In the genomic region with DNA sequence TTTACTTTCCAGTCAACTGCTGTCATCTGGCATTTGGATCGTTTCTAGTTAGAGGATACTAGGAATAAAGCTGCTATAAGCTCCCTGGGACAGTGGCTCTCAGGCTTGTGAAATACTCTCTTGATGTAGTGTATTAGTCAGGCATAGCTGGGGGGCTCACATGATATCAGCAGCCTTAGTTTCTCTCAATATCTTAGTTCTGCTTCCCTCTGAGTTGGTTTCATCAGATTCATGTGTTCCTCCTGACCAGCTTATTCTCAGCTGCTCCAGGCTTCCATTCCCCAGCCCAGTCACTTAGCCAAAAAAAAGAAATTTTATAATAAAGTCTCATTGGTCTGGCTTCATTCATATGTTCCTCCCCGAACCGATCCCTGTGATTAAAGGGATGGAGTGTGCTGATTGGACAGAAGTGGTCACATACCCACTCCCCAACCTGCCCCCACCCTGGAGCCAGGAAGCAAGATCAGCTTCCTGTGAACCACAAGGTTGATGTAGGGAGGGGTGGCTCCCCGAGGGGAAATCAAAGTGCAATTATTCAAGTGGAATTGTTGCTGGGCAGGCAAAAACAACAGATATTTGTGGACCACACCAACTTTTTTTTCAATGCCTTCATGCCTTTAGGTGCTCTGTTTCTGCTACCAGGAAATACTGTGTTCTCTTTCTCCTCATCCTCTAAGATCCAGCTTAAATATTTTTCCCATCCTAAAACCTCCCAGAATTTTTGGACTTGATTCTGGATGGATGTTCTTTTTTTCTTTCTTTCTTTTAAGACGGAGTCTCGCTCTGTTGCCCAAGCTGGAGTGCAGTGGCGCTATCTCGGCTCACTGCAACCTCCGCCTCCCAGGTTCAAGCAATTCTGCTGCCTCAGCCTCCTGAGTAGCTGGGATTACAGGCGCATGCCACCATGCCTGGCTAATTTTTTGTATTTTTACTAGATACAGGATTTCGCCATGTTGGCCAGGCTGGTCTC, we compare ENCODE assay signal across 9 cellular contexts. TPM values are rescaled to one million over a fixed set of nuclear protein-coding genes. Genes with fewer than 3 reads are reported as not detected.
A peak's percentile ranks its signal among the peaks of the same experiment; 100 is the strongest.
DNase-seq lines count a peak whose midpoint lies in the region; ATAC-seq, FAIRE-seq and TF ChIP-seq lines count a peak whose summit lies in the region.
"Had no signal": no experiment of that assay in that cellular context is flagged by ENCODE, and none has a peak within 500 bp of the region (broad histone marks: within the 10 kb centered on the region; RNA-seq: fewer than 3 reads in every experiment).

No MANE protein-coding gene starts in this region.

- no peak for TF ChIP-seq EP300 in GM12878 (IDR thresholded peaks at IDR 0.05; ENCODE audit: borderline replicate concordance in 1 of 2, control insufficient read depth in 1 of 2, low read depth in 2 of 2, low read length in 2 of 2)

- no peak for ATAC-seq in GM12878

- no peaks in the 10 kb centered on the region for H3K36me3 Mint-ChIP-seq in activated naive CD4-positive, alpha-beta T cell treated with anti-CD3 and anti-CD28 coated beads for 36 hours (ENCODE audit: low read depth)

- H3K27me3 Mint-ChIP-seq in activated naive CD4-positive, alpha-beta T cell treated with anti-CD3 and anti-CD28 coated beads for 36 hours (ENCODE audit: low read depth) = peaks cover under 1% of the 10 kb centered on the region

- CTCF ChIA-PET in activated naive CD4-positive, alpha-beta T cell treated with anti-CD3 and anti-CD28 coated beads for 36 hours (lab: Charles Lee) = interaction anchor here (1.0 kb wide), 1 partner anchor 116 kb away, joined by 3 read pairs; no protein-coding TSS in a partner anchor
- CTCF ChIA-PET in GM12878 (lab: Yijun Ruan, JAX) = interaction anchor here (0.7 to 2.3 kb wide), 14 partner anchors 11 to 121 kb away, joined by 3 to 7 read pairs (median 4); no protein-coding TSS in a partner anchor

- TF ChIP-seq CTCF in GM12878 (IDR thresholded peaks at IDR 0.05 in 2 of 3, conservative IDR thresholded peaks at IDR 0.05 in 1 of 3; ENCODE audit: control insufficient read depth in 2 of 3, extremely low read depth in 1 of 3, insufficient read depth in 1 of 3, low read depth in 3 of 3, low read length in 3 of 3) (no peak), uterus (IDR thresholded peaks at IDR 0.05) (no peak)

- H3K27me3 ChIP-seq in GM12878 (replicated peaks in 1 of 2; ENCODE audit: control insufficient read depth in 2 of 2, insufficient read depth in 2 of 2, low read length in 1 of 2) (no peaks in the 10 kb centered on the region), uterus (no peaks in the 10 kb centered on the region), H7 (ENCODE audit: control insufficient read depth, insufficient read depth, low read length) (no peaks in the 10 kb centered on the region)

- no peaks in the 10 kb centered on the region for H3K9me3 Mint-ChIP-seq in activated naive CD4-positive, alpha-beta T cell treated with anti-CD3 and anti-CD28 coated beads for 36 hours

- in situ Hi-C loops in GM12878 (cut with MboI) = no loop called here

- H3K27ac ChIP-seq in GM12878 (ENCODE audit: control insufficient read depth, insufficient read depth) = no peak overlapping the region
- H3K27ac ChIP-seq in uterus = peak overlapping the region; percentile 34 to 65

- H2AFZ ChIP-seq in GM12878 (ENCODE audit: control insufficient read depth, low read depth, low read length) = no peak overlapping the region

- TF ChIP-seq POLR2A in GM12878 (IDR thresholded peaks at IDR 0.05; ENCODE audit: low read depth, low read length) (no peak), uterus (IDR thresholded peaks at IDR 0.05) (no peak)

- SMC1A ChIA-PET in GM12878 (lab: Charles Lee; ENCODE audit: uncharacterized antibody, unreplicated experiment) = interaction anchor here (1.0 to 2.0 kb wide), 7 partner anchors 9 to 183 kb away, joined by 3 to 6 read pairs (median 4); no protein-coding TSS in a partner anchor

- POLR2A ChIA-PET in GM12878 (lab: Charles Lee) = interaction anchor here (1.0 to 1.2 kb wide), 2 partner anchors 11 to 24 kb away, joined by 3 to 5 read pairs; a partner anchor contains a TSS

- no peaks in the 10 kb centered on the region; the same call in 1 of the 2 replicates for H3K4me1 ChIP-seq in GM12878 (ENCODE audit: control insufficient read depth, insufficient read depth, low read length)
- no peaks in the 10 kb centered on the region for H3K4me1 ChIP-seq in uterus

- peaks cover 5% of the 10 kb centered on the region for H3K4me1 Mint-ChIP-seq in activated naive CD4-positive, alpha-beta T cell treated with anti-CD3 and anti-CD28 coated beads for 36 hours (ENCODE audit: low read depth)

- no peaks in the 10 kb centered on the region for H3K79me2 ChIP-seq in GM12878 (ENCODE audit: control insufficient read depth, insufficient read depth, low read length)

- H3K4me2 ChIP-seq in GM12878 (ENCODE audit: control insufficient read depth, insufficient read depth) = no peak overlapping the region

- RAD21 ChIA-PET in GM12878 (lab: Charles Lee; ENCODE audit: unreplicated experiment) = interaction anchor here (0.8 to 1.4 kb wide), 4 partner anchors 10 to 88 kb away, joined by 3 to 5 read pairs (median 4); a partner anchor contains a TSS

- H3K9me3 ChIP-seq in GM12878 (replicated peaks; ENCODE audit: control insufficient read depth, insufficient read depth, low read length) (no peaks in the 10 kb centered on the region), uterus (no peaks in the 10 kb centered on the region)

- no peak overlapping the region for H3K27ac Mint-ChIP-seq in activated naive CD4-positive, alpha-beta T cell treated with anti-CD3 and anti-CD28 coated beads for 36 hours

- H3K4me3 ChIP-seq in GM12878 (no peak overlapping the region), uterus (no peak overlapping the region), H7 (ENCODE audit: insufficient read depth, low read depth, low read length) (no peak overlapping the region)

- DNase-seq in activated naive CD4-positive, alpha-beta T cell treated with anti-CD3 and anti-CD28 coated beads for 36 hours = peak; percentile 65
- DNase-seq in activated naive CD4-positive, alpha-beta T cell (lab: John Stamatoyannopoulos, UW) = no peak
- no peak for DNase-seq in GM12878 (ENCODE audit: low read depth, low spot score)
- peak; percentile 84 for DNase-seq in left kidney (ENCODE audit: low read depth, low spot score)
- DNase-seq in uterus = peak; percentile 23 to 68
- no peak for DNase-seq in globus pallidus (ENCODE audit: low spot score)
- no peak for DNase-seq in COR-L47 (lab: John Stamatoyannopoulos, UW)
- DNase-seq in H7 = no peak
- DNase-seq: Karpas-422 had no signal

- FAIRE-seq in GM12878 (lab: Jason Lieb, UNC) = no peak

- intact Hi-C loops in activated naive CD4-positive, alpha-beta T cell treated with anti-CD3 and anti-CD28 coated beads for 36 hours (cut with micrococcal nuclease) = no loop called here
- intact Hi-C loops in GM12878 (cut with micrococcal nuclease; ENCODE audit: unreplicated experiment) = no loop called here
- intact Hi-C loops in uterus (cut with DNase I; ENCODE audit: low total_unique reads) = no loop called here

- no TSS peak for BruUV-seq in GM12878 (replicated peaks; lab: Mats Ljungman, UMichigan)

- no peak for TF ChIP-seq RAD21 in GM12878 (IDR thresholded peaks at IDR 0.05; ENCODE audit: insufficient read depth, low read depth, low read length)

- 61% methylated on average over 11 of the region's 11 CpGs for WGBS in GM12878 (ENCODE audit: insufficient coverage, insufficient replicate concordance, low lambda C conversion rate, missing lambda C conversion rate)

- no peak overlapping the region for H3K4me3 Mint-ChIP-seq in activated naive CD4-positive, alpha-beta T cell treated with anti-CD3 and anti-CD28 coated beads for 36 hours

- H4K20me1 ChIP-seq in GM12878 (ENCODE audit: control insufficient read depth, insufficient read depth) = no peaks in the 10 kb centered on the region

- H3K36me3 ChIP-seq in GM12878 (ENCODE audit: control insufficient read depth in 2 of 2, insufficient read depth in 2 of 2, low read length in 1 of 2) = no peaks in the 10 kb centered on the region
- H3K36me3 ChIP-seq in uterus = no peaks in the 10 kb centered on the region
- H3K36me3 ChIP-seq in H7 (replicated peaks; ENCODE audit: control insufficient read depth, insufficient read depth, low read length) = no peaks in the 10 kb centered on the region

- H3K9ac ChIP-seq in GM12878 (ENCODE audit: control insufficient read depth, insufficient read depth, low read length) = no peak overlapping the region

TF ChIP-seq in GM12878, 131 proteins besides CTCF, POLR2A, EP300 and RAD21 (continues in another document):
- TF ChIP-seq, protein P1, sequence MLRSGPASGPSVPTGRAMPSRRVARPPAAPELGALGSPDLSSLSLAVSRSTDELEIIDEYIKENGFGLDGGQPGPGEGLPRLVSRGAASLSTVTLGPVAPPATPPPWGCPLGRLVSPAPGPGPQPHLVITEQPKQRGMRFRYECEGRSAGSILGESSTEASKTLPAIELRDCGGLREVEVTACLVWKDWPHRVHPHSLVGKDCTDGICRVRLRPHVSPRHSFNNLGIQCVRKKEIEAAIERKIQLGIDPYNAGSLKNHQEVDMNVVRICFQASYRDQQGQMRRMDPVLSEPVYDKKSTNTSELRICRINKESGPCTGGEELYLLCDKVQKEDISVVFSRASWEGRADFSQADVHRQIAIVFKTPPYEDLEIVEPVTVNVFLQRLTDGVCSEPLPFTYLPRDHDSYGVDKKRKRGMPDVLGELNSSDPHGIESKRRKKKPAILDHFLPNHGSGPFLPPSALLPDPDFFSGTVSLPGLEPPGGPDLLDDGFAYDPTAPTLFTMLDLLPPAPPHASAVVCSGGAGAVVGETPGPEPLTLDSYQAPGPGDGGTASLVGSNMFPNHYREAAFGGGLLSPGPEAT (IDR thresholded peaks at IDR 0.05; ENCODE audit: low read depth) = no peak

RNA-seq across cellular contexts. Expression of a gene that starts 11.2 kb away (rescaled TPM):
- total RNA-seq in activated naive CD4-positive, alpha-beta T cell treated with anti-CD3 and anti-CD28 coated beads for 36 hours = 10 to 100 TPM; 18.6 to 19.0 TPM
- total RNA-seq in GM12878 (2013; cell fraction: nucleolus; rRNA removed) = 50.1 and 53.1 TPM in 2 replicates
- total RNA-seq in GM12878 (2014; rRNA removed) = 11.6 and 12.7 TPM in 2 replicates
- total RNA-seq in GM12878 (2014; rRNA removed; fragmentation: Illumina TruSeq; extraction: Trizol) = 25.2 and 25.4 TPM in 2 replicates
- 28.3 and 28.7 TPM in 2 replicates for total RNA-seq in GM12878 (2021)
- 8.9 TPM for polyA plus RNA-seq in GM12878 (2011; ENCODE audit: low read depth)
- 55.5 and 58.7 TPM in 2 replicates for polyA plus RNA-seq in GM12878 (2011; rRNA removed)
- 42.2 and 48.9 TPM in 2 replicates for polyA plus RNA-seq in GM12878 (2011; cell fraction: cytosol; rRNA removed)
- polyA plus RNA-seq in GM12878 (2011; cell fraction: nucleus; rRNA removed) = 21.1 and 21.3 TPM in 2 replicates
- 11.5 and 15.5 TPM in 2 replicates for polyA plus RNA-seq in GM12878 (2012)
- polyA plus RNA-seq in GM12878 (2014; fragmentation: Illumina TruSeq; extraction: Trizol) = 34.9 and 37.4 TPM in 2 replicates
- 10 to 100 TPM; 10.0 to 15.3 TPM for polyA plus RNA-seq in GM12878 (2014; fragmentation: Nextera tagmentation; extraction: Ambion mirVana)
- polyA plus RNA-seq in GM12878 (2014; rRNA removed) = 24.6 and 25.5 TPM in 2 replicates
- 1 to 10 TPM; 2.0 to 2.8 TPM for polyA plus RNA-seq in GM12878 (2016; fragmentation: Nextera tagmentation; extraction: Ambion mirVana)
- 54.9 and 59.8 TPM in 2 replicates for polyA minus RNA-seq in GM12878 (2011; rRNA and poly(A)+ RNA removed)
- polyA minus RNA-seq in GM12878 (2011; cell fraction: cytosol; rRNA and poly(A)+ RNA removed) = 21.9 and 23.4 TPM in 2 replicates
- 6.4 and 9.8 TPM in 2 replicates for polyA minus RNA-seq in GM12878 (2011; cell fraction: nucleus; rRNA and poly(A)+ RNA removed)
- 10 to 100 TPM; 13.5 to 59.0 (median 25.0) TPM for total RNA-seq in uterus
- total RNA-seq in H7 (2014; rRNA removed; shearing (Covaris generic)) = 31.7 and 35.2 TPM in 2 replicates

Comparison
In these comparisons a context has a peak if more than half of its experiments do, and no peak if none do; other contexts are left out.
1. DNase-seq: peak in activated naive CD4-positive, alpha-beta T cell treated with anti-CD3 and anti-CD28 coated beads for 36 hours (single experiment), left kidney (single experiment) and uterus (2 of 2); none in activated naive CD4-positive, alpha-beta T cell (0 of 4), GM12878 (single experiment), globus pallidus (single experiment), COR-L47 (single experiment) and H7 (single experiment).